Comparison of ENCODE assay signal across 17 cellular contexts in the genomic region with DNA sequence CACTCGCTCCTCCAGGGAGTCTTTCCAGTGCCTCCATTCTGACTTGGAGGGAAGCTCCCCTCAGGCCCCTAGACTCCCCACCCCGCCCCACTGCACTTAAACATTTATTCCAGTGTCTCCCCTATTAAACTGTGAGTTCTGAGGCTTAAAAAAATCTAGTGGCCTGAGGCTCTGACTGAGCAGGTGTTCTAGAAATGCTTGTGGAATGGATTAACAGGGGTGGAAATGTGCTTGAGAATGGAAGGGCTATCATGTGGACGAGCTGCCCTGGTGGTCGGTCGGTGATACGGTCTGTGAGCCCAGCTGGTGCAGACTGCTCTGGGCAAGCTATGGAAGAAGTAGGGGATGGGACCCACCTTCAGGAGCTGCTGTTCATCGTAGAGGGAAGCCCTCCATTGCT.
DNase-seq lines count a peak whose midpoint lies in the region; ATAC-seq and TF ChIP-seq lines count a peak whose summit lies in the region.
"Had no signal": no experiment of that assay in that cellular context is flagged by ENCODE, and none has a peak within 500 bp of the region (broad histone marks: within the 10 kb centered on the region; RNA-seq: fewer than 3 reads in every experiment).

No MANE protein-coding gene starts in this region.

- H3K4me2 ChIP-seq in BLaER1 = peak overlapping the region; percentile 14; the same call in 1 of the 2 replicates
- H3K4me2 ChIP-seq in GM23338 = no peak overlapping the region
- H3K4me2 ChIP-seq: A549 had no signal

- peaks cover 8% of the 10 kb centered on the region for H3K27me3 Mint-ChIP-seq in GM23338 (ENCODE audit: insufficient read depth, low read depth, poor library complexity)
- no peaks in the 10 kb centered on the region for H3K27me3 Mint-ChIP-seq in naive thymus-derived CD4-positive, alpha-beta T cell

- CTCF ChIA-PET in naive thymus-derived CD4-positive, alpha-beta T cell (lab: Charles Lee) = interaction anchor here (0.8 kb wide), 1 partner anchor 32 kb away, joined by 3 read pairs; no protein-coding TSS in a partner anchor
- CTCF ChIA-PET in GM10248 (lab: Yijun Ruan, JAX) = no interaction called here

- peak; percentile 42 for ATAC-seq in GM23338
- no peak for ATAC-seq in naive thymus-derived CD4-positive, alpha-beta T cell
- ATAC-seq in GM21717 (IDR thresholded peaks at IDR 0.05; ENCODE audit: unreplicated experiment) = no peak
- no peak for ATAC-seq in HG03342 (IDR thresholded peaks at IDR 0.05; ENCODE audit: unreplicated experiment)
- ATAC-seq: A549; CD8-positive, alpha-beta T cell had no signal

- H3K9me2 ChIP-seq in GM23338 (ENCODE audit: insufficient read depth) = no peaks in the 10 kb centered on the region

- no peaks in the 10 kb centered on the region for H3K9me3 ChIP-seq in BLaER1
- no peaks in the 10 kb centered on the region for H3K9me3 ChIP-seq in SJCRH30 (replicated peaks)
- no peaks in the 10 kb centered on the region for H3K9me3 ChIP-seq in naive thymus-derived CD4-positive, alpha-beta T cell (ENCODE audit: control insufficient read depth in 2 of 3, low read length in 3 of 3)
- H3K9me3 ChIP-seq: A549, BE2C had no signal

- DNase-seq in GM23338 (ENCODE audit: low spot score) (no peak), SJCRH30 (peak; percentile 56 to 78), mesenteric fat pad (ENCODE audit: low spot score) (peak; percentile 53), GM10248 (ENCODE audit: extremely low spot score) (no peak)
- no peak for DNase-seq in naive thymus-derived CD4-positive, alpha-beta T cell
- DNase-seq: BE2C; CD8-positive, alpha-beta T cell; COR-L47; DMS153; GF-D8; H9; KBM-7 had no signal

- H3F3A ChIP-seq in GM23338 (replicated peaks; ENCODE audit: low read depth) = no peaks in the 10 kb centered on the region

- no peaks in the 10 kb centered on the region for H3K9me3 Mint-ChIP-seq in GM23338
- H3K9me3 Mint-ChIP-seq in naive thymus-derived CD4-positive, alpha-beta T cell = no peaks in the 10 kb centered on the region
- H3K9me3 Mint-ChIP-seq: CD14-positive monocyte; CD8-positive, alpha-beta T cell; H9 had no signal

- H3K27me3 ChIP-seq in BLaER1 (no peaks in the 10 kb centered on the region), GM23338 (ENCODE audit: insufficient read depth) (no peaks in the 10 kb centered on the region), SJCRH30 (no peaks in the 10 kb centered on the region)
- no peaks in the 10 kb centered on the region for H3K27me3 ChIP-seq in naive thymus-derived CD4-positive, alpha-beta T cell (ENCODE audit: control insufficient read depth in 2 of 2, insufficient read depth in 2 of 2, low read length in 2 of 2)
- H3K27me3 ChIP-seq: BE2C had no signal

- intact Hi-C loops in naive thymus-derived CD4-positive, alpha-beta T cell (cut with micrococcal nuclease) = no loop called here

- H3K36me3 ChIP-seq in BLaER1 = peaks cover 25% of the 10 kb centered on the region
- no peaks in the 10 kb centered on the region for H3K36me3 ChIP-seq in GM23338 (ENCODE audit: insufficient read depth)
- no peaks in the 10 kb centered on the region for H3K36me3 ChIP-seq in SJCRH30
- H3K36me3 ChIP-seq in naive thymus-derived CD4-positive, alpha-beta T cell (ENCODE audit: control insufficient read depth in 2 of 3, insufficient read depth in 3 of 3, low read length in 3 of 3) = peaks cover 0 to 23% (median 2%) of the 10 kb centered on the region in 3 experiments
- H3K36me3 ChIP-seq: BE2C had no signal

- no peaks in the 10 kb centered on the region for H3K79me2 ChIP-seq in GM23338 (replicated peaks; ENCODE audit: insufficient read depth)

- POLR2A ChIA-PET in naive thymus-derived CD4-positive, alpha-beta T cell (lab: Charles Lee) = no interaction called here
- POLR2A ChIA-PET in GM10248 (lab: Yijun Ruan, JAX) = no interaction called here

- no peaks in the 10 kb centered on the region for H3K36me3 Mint-ChIP-seq in GM23338 (ENCODE audit: low read depth)
- H3K36me3 Mint-ChIP-seq in naive thymus-derived CD4-positive, alpha-beta T cell = peaks cover 0 to 37% (median 20%) of the 10 kb centered on the region in 5 donors

- H3K9ac ChIP-seq in BLaER1 = no peak overlapping the region

- TF ChIP-seq CTCF in GM23338 (conservative IDR thresholded peaks at IDR 0.05; ENCODE audit: low read depth in 2 of 2) (no peak), GM10248 (IDR thresholded peaks at IDR 0.05; ENCODE audit: control extremely low read depth, extremely low read depth, low read depth, missing control alignments) (no peak)

- H4K20me1 ChIP-seq in BLaER1 (no peaks in the 10 kb centered on the region), GM23338 (replicated peaks; ENCODE audit: insufficient read depth) (peaks cover 3% of the 10 kb centered on the region; the same call in 1 of the 2 replicates)

- no peak overlapping the region for H3K27ac ChIP-seq in BLaER1
- no peak overlapping the region for H3K27ac ChIP-seq in GM23338 (ENCODE audit: low read depth)
- no peak overlapping the region for H3K27ac ChIP-seq in SJCRH30
- H3K27ac ChIP-seq in naive thymus-derived CD4-positive, alpha-beta T cell (ENCODE audit: low read depth, low read length) = no peak overlapping the region
- H3K27ac ChIP-seq: A549 had no signal

- H3K4me1 ChIP-seq in BLaER1 = peaks cover 42% of the 10 kb centered on the region
- no peaks in the 10 kb centered on the region for H3K4me1 ChIP-seq in GM23338 (ENCODE audit: insufficient read depth)
- peaks cover 27% of the 10 kb centered on the region for H3K4me1 ChIP-seq in SJCRH30
- H3K4me1 ChIP-seq in naive thymus-derived CD4-positive, alpha-beta T cell (ENCODE audit: control insufficient read depth in 2 of 2, insufficient read depth in 2 of 2, low read length in 2 of 2) = no peaks in the 10 kb centered on the region
- H3K4me1 ChIP-seq: BE2C had no signal

- H3K4me3 Mint-ChIP-seq in GM23338 = no peak overlapping the region
- no peak overlapping the region for H3K4me3 Mint-ChIP-seq in naive thymus-derived CD4-positive, alpha-beta T cell
- H3K4me3 Mint-ChIP-seq: CD14-positive monocyte; CD8-positive, alpha-beta T cell; H9 had no signal

- no peak overlapping the region; the same call in 1 of the 2 replicates for H3K27ac Mint-ChIP-seq in GM23338
- no peak overlapping the region for H3K27ac Mint-ChIP-seq in naive thymus-derived CD4-positive, alpha-beta T cell
- H3K27ac Mint-ChIP-seq: CD8-positive, alpha-beta T cell had no signal

- no peak overlapping the region for H2AFZ ChIP-seq in GM23338

- H3K4me1 Mint-ChIP-seq in GM23338 = peaks cover 26% of the 10 kb centered on the region
- H3K4me1 Mint-ChIP-seq in naive thymus-derived CD4-positive, alpha-beta T cell = peaks cover 0 to 7% (median 1%) of the 10 kb centered on the region in 7 donors
- H3K4me1 Mint-ChIP-seq: CD14-positive monocyte had no signal

- H3K4me3 ChIP-seq in BLaER1 (no peak overlapping the region), GM23338 (no peak overlapping the region), SJCRH30 (no peak overlapping the region)
- no peak overlapping the region for H3K4me3 ChIP-seq in naive thymus-derived CD4-positive, alpha-beta T cell (ENCODE audit: low read length)
- H3K4me3 ChIP-seq: A549 had no signal

TF ChIP-seq in GM23338, 12 proteins besides CTCF, POLR2A, EP300 and RAD21 (continues in another document):
- no peak for TF ChIP-seq EZH2phosphoT487 (IDR thresholded peaks at IDR 0.05; ENCODE audit: unreplicated experiment)
- TF ChIP-seq CREB1 (CRISPR knock-in tag; IDR thresholded peaks at IDR 0.05; ENCODE audit: low read depth) = no peak
- TF ChIP-seq ZNF114 (CRISPR knock-in tag; IDR thresholded peaks at IDR 0.05) = no peak
- TF ChIP-seq JUNB (IDR thresholded peaks at IDR 0.05; ENCODE audit: unreplicated experiment) = no peak
- no peak for TF ChIP-seq EZH2 (IDR thresholded peaks at IDR 0.05; ENCODE audit: low read depth, unreplicated experiment)
- TF ChIP-seq POLR2AphosphoS5 (IDR thresholded peaks at IDR 0.05; ENCODE audit: low read depth) = no peak

Comparison
In these comparisons a context has a peak if more than half of its experiments do, and no peak if none do; other contexts are left out.
1. DNase-seq: peak in SJCRH30 (2 of 2) and mesenteric fat pad (single experiment); none in GM23338 (single experiment), naive thymus-derived CD4-positive, alpha-beta T cell (0 of 9) and GM10248 (single experiment).